In the genomic region with DNA sequence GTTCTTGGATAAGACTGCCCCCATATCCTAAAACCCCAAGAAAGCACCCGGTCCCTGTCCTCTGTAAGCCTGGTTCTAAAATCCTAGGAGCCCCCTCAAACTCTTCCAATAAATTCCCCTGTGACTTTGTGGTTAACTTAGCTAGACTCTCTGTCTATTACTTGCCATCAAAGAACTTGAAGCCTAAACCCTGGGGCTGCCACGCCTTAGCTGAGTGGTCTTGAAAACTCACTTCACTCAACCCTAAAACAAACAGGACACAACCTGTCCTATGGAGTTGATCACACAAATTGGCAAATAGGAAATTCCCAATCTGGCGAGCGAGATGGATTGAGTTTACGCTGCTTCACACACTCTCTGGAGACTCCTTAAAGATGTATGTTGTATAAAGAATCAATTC, we compare ENCODE assay signal across 23 cellular contexts.
"Had no signal": no experiment of that assay in that cellular context is flagged by ENCODE, and none has a peak within 500 bp of the region (broad histone marks: within the 10 kb centered on the region; RNA-seq: fewer than 3 reads in every experiment).

No MANE protein-coding gene starts in this region.

- H3K27ac Mint-ChIP-seq: activated naive CD8-positive, alpha-beta T cell; activated T-cell treated with anti-CD3 and anti-CD28 coated beads, Interleukin-2, amount 50 U/mL, for 24 hours; activated T-helper 17 cell treated with anti-CD3 and anti-CD28 coated beads, Interleukin-2, amount 50 U/mL, for 72 hours; endodermal cell; T-helper 1 cell treated with Interleukin-12 subunit alpha and Interleukin-12 subunit beta and Interleukin-4 antibody, amounts not matched to agents 30 μg/mL and 1 μg/mL, for 36 hours; WTC11 had no signal

- ATAC-seq: activated T-helper 17 cell treated with anti-CD3 and anti-CD28 coated beads, Interleukin-2, amount 50 U/mL, for 72 hours; gastrocnemius medialis; sciatic nerve; WTC11 had no signal

- H3K36me3 ChIP-seq: adrenal gland, ascending aorta, brain microvascular endothelial cell, colonic mucosa, gastrocnemius medialis had no signal

- H3K4me1 Mint-ChIP-seq: activated T-helper 17 cell treated with anti-CD3 and anti-CD28 coated beads, Interleukin-2, amount 50 U/mL, for 72 hours; central memory CD8-positive, alpha-beta T cell; endodermal cell had no signal

- H3K27ac ChIP-seq: adrenal gland, ascending aorta, brain microvascular endothelial cell, colonic mucosa, dorsolateral prefrontal cortex, gastrocnemius medialis had no signal

- H3K4me1 ChIP-seq: adrenal gland, colonic mucosa had no signal

- H3K4me3 Mint-ChIP-seq: activated naive CD8-positive, alpha-beta T cell; activated T-cell treated with anti-CD3 and anti-CD28 coated beads, Interleukin-2, amount 50 U/mL, for 24 hours; activated T-helper 17 cell treated with anti-CD3 and anti-CD28 coated beads, Interleukin-2, amount 50 U/mL, for 72 hours; central memory CD8-positive, alpha-beta T cell; endodermal cell; T-helper 1 cell treated with Interleukin-12 subunit alpha and Interleukin-12 subunit beta and Interleukin-4 antibody, amounts not matched to agents 30 μg/mL and 1 μg/mL, for 36 hours; WTC11 had no signal

- H3K9me3 Mint-ChIP-seq: activated T-helper 17 cell treated with anti-CD3 and anti-CD28 coated beads, Interleukin-2, amount 50 U/mL, for 72 hours; central memory CD8-positive, alpha-beta T cell had no signal

- H3K36me3 Mint-ChIP-seq: WTC11 had no signal

- H3K9me3 ChIP-seq: adrenal gland, colonic mucosa, gastrocnemius medialis had no signal

- DNase-seq: activated CD4-positive, alpha-beta T cell treated with anti-CD3 and anti-CD28 coated beads, Interleukin-2, amount 50 U/mL, for 4 hours; activated CD8-positive, alpha-beta memory T cell treated with anti-CD3 and anti-CD28 coated beads for 24 hours; activated CD8-positive, alpha-beta memory T cell treated with anti-CD3 and anti-CD28 coated beads, Interleukin-2, amount 50 U/mL, for 4 hours; activated naive CD4-positive, alpha-beta T cell; activated T-cell treated with anti-CD3 and anti-CD28 coated beads, Interleukin-2, amount 50 U/mL, for 24 hours; adrenal gland; brain microvascular endothelial cell; colonic mucosa; dorsolateral prefrontal cortex; endodermal cell; gastrocnemius medialis; hypothalamus; nucleus accumbens; stimulated activated CD4-positive, alpha-beta T cell treated with anti-CD3 and anti-CD28 coated beads, Interleukin-4, amount 100 ng/mL, for 1 hour; stimulated activated naive CD4-positive, alpha-beta T cell; T1000 had no signal

- H3K4me3 ChIP-seq: adrenal gland, ascending aorta, colonic mucosa, dorsolateral prefrontal cortex, gastrocnemius medialis had no signal

- H3K27me3 ChIP-seq: adrenal gland, ascending aorta, brain microvascular endothelial cell, colonic mucosa, gastrocnemius medialis had no signal
